Comparison of ENCODE assay signal across 13 cellular contexts in genomic region chr2:224036731-224037376, GRCh38. TPM values are rescaled to one million over a fixed set of nuclear protein-coding genes. Genes with fewer than 3 reads are reported as not detected.
DNase-seq lines count a peak whose midpoint lies in the region; ATAC-seq and TF ChIP-seq lines count a peak whose summit lies in the region.
"Had no signal": no experiment of that assay in that cellular context is flagged by ENCODE, and none has a peak within 500 bp of the region (broad histone marks: within the 10 kb centered on the region; RNA-seq: fewer than 3 reads in every experiment).

No MANE protein-coding gene starts in this region.

- no peak overlapping the region for H3K27ac Mint-ChIP-seq in activated CD4-positive, alpha-beta T cell treated with anti-CD3 and anti-CD28 coated beads for 36 hours
- H3K27ac Mint-ChIP-seq in neural progenitor cell: no peak overlapping the region

- peaks cover 14% of the 10 kb centered on the region for H4K20me1 ChIP-seq in neural progenitor cell (ENCODE audit: low read depth)

- TF ChIP-seq CTCF in dorsolateral prefrontal cortex (IDR thresholded peaks at IDR 0.05 in 54 of 56, conservative IDR thresholded peaks at IDR 0.05 in 2 of 56; ENCODE audit: low read depth in 1 of 56, partially characterized antibody in 56 of 56) (no peak), neural progenitor cell (IDR thresholded peaks at IDR 0.05) (no peak)

- peaks cover 15% of the 10 kb centered on the region for H3F3A ChIP-seq in neural progenitor cell (ENCODE audit: low read depth)

- H3K4me2 ChIP-seq in neural progenitor cell: peak overlapping the region; percentile 43

- H3K27ac ChIP-seq in dorsolateral prefrontal cortex: peak overlapping the region in 2 of 59 donors; percentile 21 to 27
- H3K27ac ChIP-seq in neural progenitor cell: no peak overlapping the region
- H3K27ac ChIP-seq: vagina had no signal

- peaks cover 29% of the 10 kb centered on the region for H3K4me1 ChIP-seq in neural progenitor cell

- H3K9me3 ChIP-seq in neural progenitor cell (ENCODE audit: low read depth): no peaks in the 10 kb centered on the region
- H3K9me3 ChIP-seq: vagina had no signal

- CTCF ChIA-PET in activated CD4-positive, alpha-beta T cell treated with anti-CD3 and anti-CD28 coated beads for 36 hours (lab: Charles Lee): interaction anchor here (1.4 kb wide), 1 partner anchor 43 kb away, joined by 6 read pairs; no protein-coding TSS in a partner anchor

- H3K27me3 ChIP-seq in dorsolateral prefrontal cortex: peaks cover 0 to 17% (median 0%) of the 10 kb centered on the region in 45 donors
- H3K27me3 ChIP-seq in neural progenitor cell: peaks cover 45% of the 10 kb centered on the region
- H3K27me3 ChIP-seq: vagina had no signal

- H3K4me3 ChIP-seq in dorsolateral prefrontal cortex: peak overlapping the region in 50 of 59 donors; percentile 1 to 84 (median 72)
- no peak overlapping the region for H3K4me3 ChIP-seq in neural progenitor cell

- peak overlapping the region; percentile 83 for H3K4me3 Mint-ChIP-seq in activated CD4-positive, alpha-beta T cell treated with anti-CD3 and anti-CD28 coated beads for 36 hours
- H3K4me3 Mint-ChIP-seq in neural progenitor cell: peak overlapping the region; percentile 28

- H2AFZ ChIP-seq in neural progenitor cell (replicated peaks): no peak overlapping the region

- no peak for ATAC-seq in activated CD4-positive, alpha-beta T cell treated with anti-CD3 and anti-CD28 coated beads for 36 hours
- ATAC-seq: esophagus mucosa, left lobe of liver had no signal

- no peaks in the 10 kb centered on the region for H3K36me3 ChIP-seq in neural progenitor cell
- H3K36me3 ChIP-seq: vagina had no signal

- peaks cover 38% of the 10 kb centered on the region for H3K27me3 Mint-ChIP-seq in activated CD4-positive, alpha-beta T cell treated with anti-CD3 and anti-CD28 coated beads for 36 hours
- peaks cover 18% of the 10 kb centered on the region for H3K27me3 Mint-ChIP-seq in neural progenitor cell (ENCODE audit: insufficient read depth, low read depth)

- POLR2A ChIA-PET in activated CD4-positive, alpha-beta T cell treated with anti-CD3 and anti-CD28 coated beads for 36 hours (lab: Charles Lee): no interaction called here

- no peak overlapping the region for H3K9ac ChIP-seq in neural progenitor cell

- no peak for DNase-seq in activated CD4-positive, alpha-beta T cell treated with anti-CD3 and anti-CD28 coated beads for 36 hours
- no peak for DNase-seq in activated CD4-positive, alpha-beta T cell treated with anti-CD3 and anti-CD28 coated beads for 4 hours
- DNase-seq in HT1080 (ENCODE audit: low read depth) (peak; percentile 26), dorsolateral prefrontal cortex (no peak), neural progenitor cell (ENCODE audit: low spot score) (no peak), NCI-H1930 (lab: John Stamatoyannopoulos, UW) (no peak), HPDE6-E6E7 (ENCODE audit: extremely low spot score) (no peak), NCI-H2171 treated with DMSO at 0.1 percent for 48 hours (lab: John Stamatoyannopoulos, UW) (no peak)
- DNase-seq: NCI-H1092, NCI-H774 had no signal

- peaks cover 32% of the 10 kb centered on the region for H3K4me1 Mint-ChIP-seq in activated CD4-positive, alpha-beta T cell treated with anti-CD3 and anti-CD28 coated beads for 36 hours
- peaks cover 18% of the 10 kb centered on the region for H3K4me1 Mint-ChIP-seq in neural progenitor cell

- H3K79me2 ChIP-seq in neural progenitor cell (ENCODE audit: low read depth): peaks cover 17% of the 10 kb centered on the region

- intact Hi-C loops in activated CD4-positive, alpha-beta T cell treated with anti-CD3 and anti-CD28 coated beads for 36 hours (cut with DNase I, micrococcal nuclease): loop anchor here in 1 of 2 experiments (5.0 kb wide), 1 partner anchor 80 kb away; the partner anchor contains the start of gene MRPL44
- intact Hi-C loops in dorsolateral prefrontal cortex (cut with DNase I): loop anchor here (5.0 kb wide), 3 partner anchors 45 to 245 kb away; no protein-coding TSS in a partner anchor

- no peaks in the 10 kb centered on the region for H3K9me3 Mint-ChIP-seq in activated CD4-positive, alpha-beta T cell treated with anti-CD3 and anti-CD28 coated beads for 36 hours (ENCODE audit: low read depth)
- H3K9me3 Mint-ChIP-seq in neural progenitor cell: no peaks in the 10 kb centered on the region

- peaks cover 7% of the 10 kb centered on the region for H3K36me3 Mint-ChIP-seq in activated CD4-positive, alpha-beta T cell treated with anti-CD3 and anti-CD28 coated beads for 36 hours (ENCODE audit: low read depth)
- no peaks in the 10 kb centered on the region for H3K36me3 Mint-ChIP-seq in neural progenitor cell

RNA-seq across cellular contexts. Expression of gene SERPINE2, which starts 2.2 kb away (rescaled TPM):
- 10 to 100 TPM; 30.9 to 46.6 TPM for total RNA-seq in activated CD4-positive, alpha-beta T cell treated with anti-CD3 and anti-CD28 coated beads for 36 hours
- 135 and 188 TPM in 2 replicates for total RNA-seq in HT1080 (2014; rRNA removed; shearing (Covaris generic))
- 225 and 271 TPM in 2 replicates for polyA plus RNA-seq in HT1080 (2015; cell fraction: cytosol; rRNA removed)
- 249 and 279 TPM in 2 replicates for polyA plus RNA-seq in HT1080 (2015; cell fraction: nucleus; rRNA removed)
- total RNA-seq in dorsolateral prefrontal cortex (100 to 1,000 TPM in 92 of 120 experiments, 10 to 100 TPM in 28; 66.5 to 251 (median 114) TPM), neural progenitor cell (ENCODE audit: low replicate concordance) (19.6 and 28.8 TPM in 2 replicates)
